Comparison of ENCODE assay signal across 10 cellular contexts in the genomic region with DNA sequence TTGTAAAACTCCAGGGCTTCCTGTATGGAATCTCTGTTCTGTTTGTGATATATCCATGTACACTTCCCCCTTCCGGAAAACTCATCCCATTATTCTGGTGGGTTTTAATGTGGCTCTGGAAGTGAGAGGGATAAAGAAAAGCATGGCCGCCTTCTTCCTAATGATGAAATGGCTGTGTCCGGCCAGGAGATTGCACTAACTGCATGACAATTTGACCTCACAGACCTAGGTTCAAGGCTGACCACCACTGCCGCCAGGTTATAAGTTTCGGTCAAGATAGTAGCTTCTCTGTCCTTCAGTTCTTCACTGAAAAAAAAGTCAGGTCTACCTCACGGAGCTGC. TPM values are rescaled to one million over a fixed set of nuclear protein-coding genes. Genes with fewer than 3 reads are reported as not detected.
DNase-seq lines count a peak whose midpoint lies in the region; ATAC-seq, FAIRE-seq and TF ChIP-seq lines count a peak whose summit lies in the region.
"Had no signal": no experiment of that assay in that cellular context is flagged by ENCODE, and none has a peak within 500 bp of the region (broad histone marks: within the 10 kb centered on the region; RNA-seq: fewer than 3 reads in every experiment).

No MANE protein-coding gene starts in this region.

- H3K27me3 ChIP-seq in HepG2 (ENCODE audit: control insufficient read depth in 1 of 2, insufficient read depth in 2 of 2, low read length in 2 of 2) (peaks cover 0 to 22% of the 10 kb centered on the region in 2 experiments; a peak in 2 of 5 replicates), thoracic aorta (replicated peaks; ENCODE audit: insufficient read depth) (no peaks in the 10 kb centered on the region)

- H3K36me3 Mint-ChIP-seq in activated CD4-positive, alpha-beta T cell treated with anti-CD3 and anti-CD28 coated beads, Interleukin-2, amount 10 ng/mL, durations not matched to agents 24 days and 14 days (ENCODE audit: low read depth), result no peaks in the 10 kb centered on the region
- no peaks in the 10 kb centered on the region for H3K36me3 Mint-ChIP-seq in brain

- no peaks in the 10 kb centered on the region for H3K79me2 ChIP-seq in HepG2 (ENCODE audit: insufficient read depth, low read length)

- H4K20me1 ChIP-seq in HepG2 (ENCODE audit: insufficient read depth, low read length), result no peaks in the 10 kb centered on the region

- CTCF ChIA-PET in HepG2 (lab: Yijun Ruan, JAX; ENCODE audit: low intra/inter-chr PET ratio, low total read pairs), result no interaction called here

- in situ Hi-C loops in HepG2 (cut with HindIII; ENCODE audit: extremely low pct_ligation_motif_present, low pct_unique_long_range_greater_than_20kb), result no loop called here

- peaks cover 3% of the 10 kb centered on the region for H3K9me3 Mint-ChIP-seq in activated CD4-positive, alpha-beta T cell treated with anti-CD3 and anti-CD28 coated beads, Interleukin-2, amount 10 ng/mL, durations not matched to agents 24 days and 14 days
- no peaks in the 10 kb centered on the region for H3K9me3 Mint-ChIP-seq in brain
- H3K9me3 Mint-ChIP-seq: stimulated activated naive CD8-positive, alpha-beta T cell treated with anti-CD3 and anti-CD28 coated beads, Interleukin-15, amount 100 ng/mL, for 72 hours had no signal

- peak overlapping the region; percentile 48 for H3K9ac ChIP-seq in HepG2 (ENCODE audit: insufficient read depth, low read depth, low read length)

- TF ChIP-seq RAD21 in HepG2 (CRISPR knock-in tag; IDR thresholded peaks at IDR 0.05), result no peak

- peak; percentile 71 for ATAC-seq in HepG2
- no peak for ATAC-seq in thoracic aorta (ENCODE audit: insufficient number of reproducible peaks, low FRiP score, low read depth)
- no peak for ATAC-seq in HG03354 (IDR thresholded peaks at IDR 0.05; ENCODE audit: poor library complexity, severe bottlenecking, unreplicated experiment)
- ATAC-seq in GM18909 (IDR thresholded peaks at IDR 0.05; ENCODE audit: poor library complexity, unreplicated experiment), result no peak
- ATAC-seq in HG03025 (IDR thresholded peaks at IDR 0.05; ENCODE audit: low FRiP score, unreplicated experiment), result no peak
- ATAC-seq: stimulated activated naive CD8-positive, alpha-beta T cell treated with anti-CD3 and anti-CD28 coated beads, Interleukin-15, amount 100 ng/mL, for 72 hours had no signal

- POLR2A ChIA-PET in HepG2 (lab: Yijun Ruan, JAX), result no interaction called here

- no peak for DNase-seq in activated CD4-positive, alpha-beta T cell treated with anti-CD3 and anti-CD28 coated beads, Interleukin-2, amount 10 ng/mL, durations not matched to agents 24 days and 14 days
- DNase-seq in activated CD4-positive, alpha-beta T cell treated with anti-CD3 and anti-CD28 coated beads, Interleukin-2, amount 50 U/mL, for 48 hours, result no peak
- DNase-seq in HepG2 (ENCODE audit: low spot score) (no peak), thoracic aorta (ENCODE audit: low spot score) (no peak)
- DNase-seq: stimulated activated naive CD8-positive, alpha-beta T cell treated with anti-CD3 and anti-CD28 coated beads, Interleukin-15, amount 100 ng/mL, for 72 hours had no signal

- no peaks in the 10 kb centered on the region for H3K9me3 ChIP-seq in HepG2 (ENCODE audit: low read length)
- no peaks in the 10 kb centered on the region for H3K9me3 ChIP-seq in thoracic aorta

- no peaks in the 10 kb centered on the region for H3K36me3 ChIP-seq in HepG2 (replicated peaks in 1 of 2; ENCODE audit: control insufficient read depth in 1 of 2, insufficient read depth in 2 of 2, low read length in 2 of 2)
- H3K36me3 ChIP-seq in thoracic aorta, result no peaks in the 10 kb centered on the region

- H3K4me3 Mint-ChIP-seq in activated CD4-positive, alpha-beta T cell treated with anti-CD3 and anti-CD28 coated beads, Interleukin-2, amount 10 ng/mL, durations not matched to agents 24 days and 14 days, result peak overlapping the region; percentile 76
- peak overlapping the region in 4 of 5 experiments; percentile 68 to 86 (median 75) for H3K4me3 Mint-ChIP-seq in brain

- TF ChIP-seq EP300 in HepG2 (IDR thresholded peaks at IDR 0.05; ENCODE audit: low read depth in 2 of 2, low read length in 2 of 2), result no peak
- TF ChIP-seq EP300 in HepG2 (CRISPR knock-in tag; IDR thresholded peaks at IDR 0.05; ENCODE audit: borderline replicate concordance), result no peak

- H3K4me3 ChIP-seq in HepG2 (replicated peaks in 1 of 3; ENCODE audit: insufficient read depth in 1 of 3, low read depth in 2 of 3, low read length in 3 of 3) (peak overlapping the region; percentile 60 to 74 (median 67)), thoracic aorta (peak overlapping the region; percentile 79)

- TF ChIP-seq CTCF in brain (conservative IDR thresholded peaks at IDR 0.05), result no peak
- TF ChIP-seq CTCF in HepG2 (CRISPR knock-in tag; IDR thresholded peaks at IDR 0.05), result no peak
- no peak for TF ChIP-seq CTCF in thoracic aorta (IDR thresholded peaks at IDR 0.05)

- H3K27ac ChIP-seq in HepG2 (ENCODE audit: extremely low read length, insufficient read depth, low read length) (no peak overlapping the region), thoracic aorta (no peak overlapping the region)

- BruUV-seq in HepG2 (replicated peaks; lab: Mats Ljungman, UMichigan), result no TSS peak

- TF ChIP-seq POLR2A in HepG2 (IDR thresholded peaks at IDR 0.05; ENCODE audit: insufficient read depth in 1 of 2, low read depth in 2 of 2, low read length in 2 of 2), result no peak

- no peaks in the 10 kb centered on the region for H3K27me3 Mint-ChIP-seq in activated CD4-positive, alpha-beta T cell treated with anti-CD3 and anti-CD28 coated beads, Interleukin-2, amount 10 ng/mL, durations not matched to agents 24 days and 14 days
- no peaks in the 10 kb centered on the region for H3K27me3 Mint-ChIP-seq in brain
- H3K27me3 Mint-ChIP-seq: stimulated activated naive CD8-positive, alpha-beta T cell treated with anti-CD3 and anti-CD28 coated beads, Interleukin-15, amount 100 ng/mL, for 72 hours had no signal

- intact Hi-C loops in activated CD4-positive, alpha-beta T cell treated with anti-CD3 and anti-CD28 coated beads, Interleukin-2, amount 10 ng/mL, durations not matched to agents 24 days and 14 days (cut with micrococcal nuclease), result no loop called here
- intact Hi-C loops in HepG2 (cut with micrococcal nuclease; ENCODE audit: unreplicated experiment), result no loop called here

- H3K27ac Mint-ChIP-seq in activated CD4-positive, alpha-beta T cell treated with anti-CD3 and anti-CD28 coated beads, Interleukin-2, amount 10 ng/mL, durations not matched to agents 24 days and 14 days, result no peak overlapping the region
- H3K27ac Mint-ChIP-seq in brain, result peak overlapping the region in 1 of 5 experiments; percentile 60
- H3K27ac Mint-ChIP-seq: stimulated activated naive CD8-positive, alpha-beta T cell treated with anti-CD3 and anti-CD28 coated beads, Interleukin-15, amount 100 ng/mL, for 72 hours had no signal

- H3K4me2 ChIP-seq in HepG2 (ENCODE audit: low read depth, low read length), result peak overlapping the region; percentile 65

- peaks cover 7% of the 10 kb centered on the region for H3K4me1 ChIP-seq in HepG2 (ENCODE audit: insufficient read depth, low read length)
- H3K4me1 ChIP-seq in thoracic aorta (ENCODE audit: control insufficient read depth in 1 of 2, low read depth in 2 of 2), result peaks cover 2 to 3% of the 10 kb centered on the region in 2 donors

- peak overlapping the region; percentile 99 for H2AFZ ChIP-seq in HepG2 (ENCODE audit: low read length)

- FAIRE-seq in HepG2 (lab: Jason Lieb, UNC), result no peak

- H3K4me1 Mint-ChIP-seq in activated CD4-positive, alpha-beta T cell treated with anti-CD3 and anti-CD28 coated beads, Interleukin-2, amount 10 ng/mL, durations not matched to agents 24 days and 14 days, result peaks cover 5% of the 10 kb centered on the region
- peaks cover 9% of the 10 kb centered on the region for H3K4me1 Mint-ChIP-seq in brain

- WGBS in HepG2 (ENCODE audit: low lambda C conversion rate), result 34% methylated on average over 6 of the region's 6 CpGs

TF ChIP-seq in HepG2, 621 proteins besides CTCF, POLR2A, EP300 and RAD21 (continues in another document):
- TF ChIP-seq HDAC1 (CRISPR knock-in tag; IDR thresholded peaks at IDR 0.05) (no peak), KAT8 (CRISPR knock-in tag; IDR thresholded peaks at IDR 0.05) (0 out of 2 replicates have a peak, but pooled peaks have one; percentile 8), ZNF124 (CRISPR knock-in tag; IDR thresholded peaks at IDR 0.05) (peak; percentile 84)

RNA-seq across cellular contexts. Expression of a gene that starts 41.0 kb away (rescaled TPM):
- not detected in 2 replicates for total RNA-seq in activated CD4-positive, alpha-beta T cell treated with anti-CD3 and anti-CD28 coated beads, Interleukin-2, amount 10 ng/mL, durations not matched to agents 24 days and 14 days
- polyA plus RNA-seq in brain (ENCODE audit: insufficient read depth, low read depth, low replicate concordance), result 5.1 TPM
- total RNA-seq in HepG2 (2016; rRNA removed; fragmentation: Illumina TruSeq; extraction: Trizol), result not detected in 2 replicates
- not detected in 2 replicates for total RNA-seq in HepG2 (2016; cell fraction: cytosol; rRNA removed; fragmentation: Illumina TruSeq; extraction: Trizol; ENCODE audit: low read depth)
- not detected in 2 replicates for total RNA-seq in HepG2 (2016; cell fraction: insoluble cytoplasmic fraction; rRNA removed; fragmentation: Illumina TruSeq; extraction: Trizol)
- total RNA-seq in HepG2 (2016; cell fraction: membrane; rRNA removed; fragmentation: Illumina TruSeq; extraction: Trizol), result not detected in 2 replicates
- not detected in 2 replicates for total RNA-seq in HepG2 (2016; cell fraction: nucleus; rRNA removed; fragmentation: Illumina TruSeq; extraction: Trizol)
- polyA plus RNA-seq in HepG2 (2011; rRNA removed), result not detected in 2 replicates
- polyA plus RNA-seq in HepG2 (2011; cell fraction: cytosol; rRNA removed), result not detected in 2 replicates
- not detected in 2 replicates for polyA plus RNA-seq in HepG2 (2011; cell fraction: nucleus; rRNA removed)
- polyA plus RNA-seq in HepG2 (2012), result not detected in 2 replicates
- not detected in 2 replicates for polyA plus RNA-seq in HepG2 (2016; cell fraction: cytosol; fragmentation: Illumina TruSeq; extraction: Trizol; ENCODE audit: low read depth)
- not detected in 2 replicates for polyA plus RNA-seq in HepG2 (2016; cell fraction: insoluble cytoplasmic fraction; fragmentation: Illumina TruSeq; extraction: Trizol; ENCODE audit: low read depth)
- not detected in 2 replicates for polyA plus RNA-seq in HepG2 (2016; cell fraction: membrane; fragmentation: Illumina TruSeq; extraction: Trizol; ENCODE audit: low read depth)
- polyA plus RNA-seq in HepG2 (2016; cell fraction: nucleus; fragmentation: Illumina TruSeq; extraction: Trizol; ENCODE audit: insufficient read depth, low read depth), result not detected in 2 replicates
- polyA minus RNA-seq in HepG2 (2011; rRNA and poly(A)+ RNA removed; ENCODE audit: low replicate concordance), result not detected in 2 replicates
- polyA minus RNA-seq in HepG2 (2011; cell fraction: cytosol; rRNA and poly(A)+ RNA removed), result not detected in 2 replicates
- polyA minus RNA-seq in HepG2 (2011; cell fraction: nucleus; rRNA and poly(A)+ RNA removed), result not detected in 2 replicates
- total RNA-seq in thoracic aorta, result 1 to 10 TPM in 1 of 2 donors, not detected in 1; 1.1 TPM
- total RNA-seq: T-helper 2 cell treated with Interferon-gamma antibody and Interleukin-4, amounts not matched to agents 100 ng/mL and 5 ng/mL, for 36 hours had no signal
